12 cellular contexts compared by ENCODE assay signal in the genomic region with DNA sequence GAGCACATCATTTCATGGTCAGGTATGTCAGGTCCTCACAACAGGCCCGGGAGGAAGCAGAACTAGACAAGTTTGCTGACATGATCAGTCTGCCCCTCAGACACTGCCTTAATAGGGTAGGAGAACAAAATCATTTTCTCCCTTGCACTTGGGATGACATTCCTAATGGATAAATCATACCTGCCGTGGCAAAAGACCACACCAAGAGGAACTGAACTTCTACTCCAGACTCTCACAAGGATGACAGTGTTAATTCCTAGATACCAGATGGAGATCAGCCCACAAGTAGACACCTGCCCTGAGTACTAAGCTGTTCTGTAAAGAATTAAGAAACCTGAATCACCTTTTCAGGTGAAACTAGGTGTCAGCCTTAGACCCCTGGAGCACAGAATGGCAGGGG. TPM values are rescaled to one million over a fixed set of nuclear protein-coding genes. Genes with fewer than 3 reads are reported as not detected.
DNase-seq lines count a peak whose midpoint lies in the region; ATAC-seq and TF ChIP-seq lines count a peak whose summit lies in the region.
"Had no signal": no experiment of that assay in that cellular context is flagged by ENCODE, and none has a peak within 500 bp of the region (broad histone marks: within the 10 kb centered on the region; RNA-seq: fewer than 3 reads in every experiment).

No MANE protein-coding gene starts in this region.

- TF ChIP-seq CTCF in CD8-positive, alpha-beta T cell (IDR thresholded peaks at IDR 0.05): no peak
- TF ChIP-seq CTCF in brain microvascular endothelial cell (IDR thresholded peaks at IDR 0.05; ENCODE audit: low read depth, low read length, missing control alignments) (no peak), neural progenitor cell (IDR thresholded peaks at IDR 0.05) (no peak)

- H3K4me1 Mint-ChIP-seq in CD8-positive, alpha-beta T cell (ENCODE audit: low read depth): peaks cover 72% of the 10 kb centered on the region
- peaks cover 18% of the 10 kb centered on the region for H3K4me1 Mint-ChIP-seq in neural progenitor cell

- H2AFZ ChIP-seq in Karpas-422 (ENCODE audit: low read length) (no peak overlapping the region), neural progenitor cell (replicated peaks) (no peak overlapping the region), neuronal stem cell (ENCODE audit: low read length) (no peak overlapping the region)

- CTCF ChIA-PET in CD8-positive, alpha-beta T cell (lab: Charles Lee): interaction anchor here (1.3 kb wide), 1 partner anchor 8 kb away, joined by 3 read pairs; no protein-coding TSS in a partner anchor

- H3K36me3 ChIP-seq in CD8-positive, alpha-beta T cell (ENCODE audit: insufficient read depth, low read length): no peaks in the 10 kb centered on the region
- peaks cover 24% of the 10 kb centered on the region; the same call in 1 of the 2 replicates for H3K36me3 ChIP-seq in Karpas-422 (ENCODE audit: insufficient read depth, low read length)
- H3K36me3 ChIP-seq in brain microvascular endothelial cell (replicated peaks): peaks cover 3% of the 10 kb centered on the region
- no peaks in the 10 kb centered on the region for H3K36me3 ChIP-seq in neural progenitor cell
- H3K36me3 ChIP-seq in neuronal stem cell (replicated peaks in 1 of 2; ENCODE audit: control insufficient read depth in 2 of 2, insufficient read depth in 2 of 2, low read length in 2 of 2): peaks cover 2 to 7% of the 10 kb centered on the region in 2 donors
- H3K36me3 ChIP-seq: colonic mucosa had no signal

- peaks cover 94% of the 10 kb centered on the region for H4K20me1 ChIP-seq in Karpas-422 (ENCODE audit: insufficient read depth, low read depth, low read length)
- peaks cover 3% of the 10 kb centered on the region for H4K20me1 ChIP-seq in neural progenitor cell (ENCODE audit: low read depth)

- H3K9ac ChIP-seq in Karpas-422 (ENCODE audit: low read length) (0 out of 2 replicates have a peak overlapping the region, but pooled peaks have one; percentile 14), neural progenitor cell (no peak overlapping the region), neuronal stem cell (ENCODE audit: low read depth, low read length, poor library complexity) (no peak overlapping the region)

- H3K9me3 ChIP-seq in CD8-positive, alpha-beta T cell (ENCODE audit: low read length): no peaks in the 10 kb centered on the region
- H3K9me3 ChIP-seq in Karpas-422 (ENCODE audit: low read length): no peaks in the 10 kb centered on the region
- no peaks in the 10 kb centered on the region for H3K9me3 ChIP-seq in neural progenitor cell (ENCODE audit: low read depth)
- H3K9me3 ChIP-seq in neuronal stem cell (replicated peaks in 1 of 2; ENCODE audit: control insufficient read depth in 2 of 2, insufficient read depth in 1 of 2, low read depth in 1 of 2, low read length in 2 of 2): no peaks in the 10 kb centered on the region
- H3K9me3 ChIP-seq: colonic mucosa had no signal

- intact Hi-C loops in CD8-positive, alpha-beta T cell (cut with DNase I, micrococcal nuclease): no loop called here

- H3K27ac ChIP-seq in CD8-positive, alpha-beta T cell (ENCODE audit: low read depth, low read length): no peak overlapping the region
- H3K27ac ChIP-seq in Karpas-422 (ENCODE audit: low read length) (peak overlapping the region; percentile 66), brain microvascular endothelial cell (no peak overlapping the region), neural progenitor cell (no peak overlapping the region), neuronal stem cell (replicated peaks; ENCODE audit: low read length) (no peak overlapping the region)
- H3K27ac ChIP-seq: colonic mucosa had no signal

- no peak overlapping the region for H2BK15ac ChIP-seq in neuronal stem cell (ENCODE audit: low read length)

- POLR2A ChIA-PET in CD8-positive, alpha-beta T cell (lab: Charles Lee): interaction anchor here (1.5 kb wide), 1 partner anchor 20 kb away, joined by 3 read pairs; a partner anchor contains a TSS

- no peaks in the 10 kb centered on the region for H3K9me3 Mint-ChIP-seq in CD8-positive, alpha-beta T cell
- H3K9me3 Mint-ChIP-seq in neural progenitor cell: no peaks in the 10 kb centered on the region

- H3K4ac ChIP-seq in neuronal stem cell (ENCODE audit: low read length): no peak overlapping the region

- H3K79me2 ChIP-seq in Karpas-422 (ENCODE audit: low read length): peaks cover 89% of the 10 kb centered on the region
- no peaks in the 10 kb centered on the region for H3K79me2 ChIP-seq in neural progenitor cell (ENCODE audit: low read depth)

- no peak overlapping the region for H2BK12ac ChIP-seq in neuronal stem cell (ENCODE audit: low read length)

- DNase-seq in CD8-positive, alpha-beta T cell: no peak
- DNase-seq in Karpas-422 (no peak), brain microvascular endothelial cell (peak; percentile 39), neural progenitor cell (ENCODE audit: low spot score) (no peak), neuronal stem cell (ENCODE audit: low spot score) (no peak), NCI-H128 (lab: John Stamatoyannopoulos, UW; ENCODE audit: unreplicated experiment) (no peak), 8988T (no peak)
- no peak for DNase-seq in stimulated activated CD4-positive, alpha-beta T cell treated with anti-CD3 and anti-CD28 coated beads, Interleukin-2, amount 100 ng/mL, for 48 hours
- DNase-seq: colonic mucosa, glutamatergic neuron, NCI-H510A had no signal

- ATAC-seq in CD8-positive, alpha-beta T cell: no peak

- H3K23ac ChIP-seq in neuronal stem cell (ENCODE audit: low read depth, low read length, poor library complexity): no peak overlapping the region

- H2BK5ac ChIP-seq in neuronal stem cell (ENCODE audit: low read length): no peak overlapping the region

- peaks cover 9% of the 10 kb centered on the region for H3K4me1 ChIP-seq in CD8-positive, alpha-beta T cell (ENCODE audit: insufficient read depth, low read length)
- H3K4me1 ChIP-seq in Karpas-422 (ENCODE audit: low read length) (peaks cover 100% of the 10 kb centered on the region), neural progenitor cell (peaks cover 11% of the 10 kb centered on the region), neuronal stem cell (ENCODE audit: control insufficient read depth in 2 of 2, insufficient read depth in 1 of 2, low read depth in 1 of 2, low read length in 2 of 2) (peaks cover 2 to 3% of the 10 kb centered on the region in 2 donors)

- no peaks in the 10 kb centered on the region for H3K27me3 ChIP-seq in CD8-positive, alpha-beta T cell (ENCODE audit: insufficient read depth, low read length)
- no peaks in the 10 kb centered on the region for H3K27me3 ChIP-seq in Karpas-422 (ENCODE audit: low read length)
- H3K27me3 ChIP-seq in brain microvascular endothelial cell (replicated peaks): no peaks in the 10 kb centered on the region
- no peaks in the 10 kb centered on the region for H3K27me3 ChIP-seq in neural progenitor cell
- H3K27me3 ChIP-seq in neuronal stem cell (ENCODE audit: control insufficient read depth in 3 of 3, insufficient read depth in 3 of 3, low read depth in 1 of 3, low read length in 3 of 3): no peaks in the 10 kb centered on the region
- H3K27me3 ChIP-seq: colonic mucosa had no signal

- in situ Hi-C loops in brain microvascular endothelial cell (cut with HindIII; ENCODE audit: low pct_ligation_motif_present, low sequenced_read_pairs): no loop called here

- H3K4me3 ChIP-seq in CD8-positive, alpha-beta T cell (ENCODE audit: low read depth, low read length): no peak overlapping the region
- H3K4me3 ChIP-seq in Karpas-422 (ENCODE audit: low read length) (no peak overlapping the region), brain microvascular endothelial cell (ENCODE audit: low read depth, low read length) (no peak overlapping the region), neural progenitor cell (no peak overlapping the region), neuronal stem cell (ENCODE audit: low read length in 2 of 2) (no peak overlapping the region)
- H3K4me3 ChIP-seq: colonic mucosa had no signal

- H2BK120ac ChIP-seq in neuronal stem cell (ENCODE audit: low read depth, low read length): no peak overlapping the region

- H4K91ac ChIP-seq in neuronal stem cell (ENCODE audit: low read depth, low read length, poor library complexity): no peak overlapping the region

- no peaks in the 10 kb centered on the region for H3K9me2 ChIP-seq in Karpas-422 (replicated peaks; ENCODE audit: insufficient read depth, low read length)

- H3K18ac ChIP-seq in neuronal stem cell (ENCODE audit: low read length): no peak overlapping the region

- no peak overlapping the region for H3K14ac ChIP-seq in neuronal stem cell (ENCODE audit: low read length)

- peaks cover 45% of the 10 kb centered on the region for H3K36me3 Mint-ChIP-seq in CD8-positive, alpha-beta T cell
- peaks cover 4% of the 10 kb centered on the region for H3K36me3 Mint-ChIP-seq in neural progenitor cell

- H3K4me2 ChIP-seq in Karpas-422 (ENCODE audit: low read depth, low read length, poor library complexity, severe bottlenecking): peak overlapping the region; percentile 43
- H3K4me2 ChIP-seq in neural progenitor cell: peak overlapping the region; percentile 13
- no peak overlapping the region for H3K4me2 ChIP-seq in neuronal stem cell (ENCODE audit: insufficient read depth, low read length, poor library complexity, severe bottlenecking)

- WGBS in neuronal stem cell (ENCODE audit: extremely low coverage in 2 of 2, insufficient read length in 2 of 2, insufficient replicate concordance in 1 of 2), 2 donors: no CpG with 5 or more reads among the region's 2 CpGs

- no peaks in the 10 kb centered on the region for H3K27me3 Mint-ChIP-seq in CD8-positive, alpha-beta T cell (ENCODE audit: low read depth)
- no peaks in the 10 kb centered on the region for H3K27me3 Mint-ChIP-seq in neural progenitor cell (ENCODE audit: insufficient read depth, low read depth)

- H3F3A ChIP-seq in neural progenitor cell (ENCODE audit: low read depth): no peaks in the 10 kb centered on the region

- no peak overlapping the region for H2AK5ac ChIP-seq in neuronal stem cell (ENCODE audit: low read depth, low read length)

- H3K4me3 Mint-ChIP-seq in CD8-positive, alpha-beta T cell: no peak overlapping the region
- no peak overlapping the region for H3K4me3 Mint-ChIP-seq in neural progenitor cell

- H3K79me1 ChIP-seq in neuronal stem cell (ENCODE audit: low read depth, low read length): no peaks in the 10 kb centered on the region

- peak overlapping the region; percentile 66 for H3K27ac Mint-ChIP-seq in CD8-positive, alpha-beta T cell
- no peak overlapping the region for H3K27ac Mint-ChIP-seq in neural progenitor cell

- no peak overlapping the region for H4K8ac ChIP-seq in neuronal stem cell (ENCODE audit: low read depth, low read length)

RNA-seq across cellular contexts. Expression of a gene that starts 19.5 kb away (rescaled TPM):
- total RNA-seq in CD8-positive, alpha-beta T cell: 10 to 100 TPM; 57.0 to 65.4 TPM
- 160 and 323 TPM in 2 replicates for total RNA-seq in Karpas-422 (2014; rRNA removed; shearing (Covaris generic); ENCODE audit: low replicate concordance)
- total RNA-seq in neural progenitor cell (ENCODE audit: low replicate concordance): 14.6 TPM in 2 replicates
- polyA plus RNA-seq in neuronal stem cell (2013, experiment 1 of 2): 16.1 TPM
- polyA plus RNA-seq in neuronal stem cell (2013, experiment 2 of 2): 16.2 TPM

RNA-seq across cellular contexts. Expression of a gene that starts 39.8 kb away (rescaled TPM):
- under 1 TPM; 0.28 to 0.52 TPM for total RNA-seq in CD8-positive, alpha-beta T cell
- total RNA-seq in Karpas-422 (2014; rRNA removed; shearing (Covaris generic); ENCODE audit: low replicate concordance): 0.22 TPM in 1 of 2 replicates, not detected in the other
- 0.28 TPM in 1 of 2 replicates, not detected in the other for total RNA-seq in neural progenitor cell (ENCODE audit: low replicate concordance)
- polyA plus RNA-seq in neuronal stem cell (2013, experiment 1 of 2): 0.04 TPM
- 0.01 TPM for polyA plus RNA-seq in neuronal stem cell (2013, experiment 2 of 2)
- total RNA-seq: colonic mucosa, skeletal muscle tissue had no signal
